In genomic region chr19:55578031-55578760, GRCh38 we compare ENCODE assay signal across 1 cellular context.
A peak's percentile ranks its signal among the peaks of the same experiment; 100 is the strongest.
TF ChIP-seq lines count a peak whose summit lies in the region.

No MANE protein-coding gene starts in this region.

TF ChIP-seq in HepG2, 621 proteins besides CTCF, POLR2A, EP300 and RAD21:
- TF ChIP-seq RBFOX2 (IDR thresholded peaks at IDR 0.05; ENCODE audit: low read depth, low read length) (peak; percentile 3; the same call in 1 of the 2 replicates), ZNF563 (CRISPR knock-in tag; IDR thresholded peaks at IDR 0.05) (no peak)
